ENCODE assay signal across 10 cellular contexts in the genomic region with DNA sequence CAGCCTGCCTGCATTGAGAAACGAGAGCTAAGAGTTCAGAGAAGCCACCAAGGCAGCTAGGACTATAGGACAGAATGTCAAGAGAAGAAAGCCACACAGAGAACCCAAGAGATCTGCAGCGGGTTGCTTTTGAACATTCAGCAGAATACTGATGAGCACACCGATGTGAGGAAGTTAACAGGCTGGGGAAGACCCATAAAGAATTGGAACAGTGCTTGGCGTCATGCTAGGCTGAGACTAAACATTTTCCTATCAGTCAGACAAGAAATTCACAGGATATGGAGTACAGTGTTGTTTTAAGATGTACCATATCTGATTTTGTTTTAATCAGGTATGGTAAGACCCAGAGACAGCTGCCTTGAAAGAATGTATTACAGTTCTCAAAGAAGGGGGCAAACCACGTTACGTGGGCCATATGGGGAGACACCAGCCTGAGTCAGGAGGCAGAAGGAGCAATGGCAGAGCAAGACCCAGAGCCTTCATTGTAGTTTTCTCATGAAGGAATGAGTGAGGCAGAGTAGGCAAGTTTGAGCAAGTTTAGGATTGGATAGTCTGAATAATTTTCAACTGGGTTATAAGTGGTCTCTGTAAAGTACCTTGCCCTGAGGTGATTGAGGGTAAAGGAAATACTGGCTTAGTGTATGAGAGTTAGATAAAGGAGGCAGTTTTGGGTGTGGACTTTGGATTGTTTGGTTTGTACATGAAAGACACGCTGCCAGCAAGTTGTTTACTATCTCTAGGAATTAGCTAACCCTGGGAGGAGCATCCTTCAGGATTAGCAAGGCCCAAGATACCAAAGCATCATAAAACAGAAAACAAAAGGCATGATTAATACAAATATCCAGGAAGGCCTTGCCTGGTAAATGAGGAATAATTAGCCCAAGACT. TPM values are rescaled to one million over a fixed set of nuclear protein-coding genes. Genes with fewer than 3 reads are reported as not detected.
DNase-seq lines count a peak whose midpoint lies in the region; ATAC-seq and TF ChIP-seq lines count a peak whose summit lies in the region.
"Had no signal": no experiment of that assay in that cellular context is flagged by ENCODE, and none has a peak within 500 bp of the region (broad histone marks: within the 10 kb centered on the region; RNA-seq: fewer than 3 reads in every experiment).

No MANE protein-coding gene starts in this region.

- no peaks in the 10 kb centered on the region for H3K23me2 ChIP-seq in H9 (ENCODE audit: insufficient read length, low read depth, low read length, poor library complexity, severe bottlenecking)

- H3K18ac ChIP-seq in H9 (ENCODE audit: insufficient read length, low read depth, low read length): no peak overlapping the region

- H2BK120ac ChIP-seq in H9 (ENCODE audit: low read depth, low read length, poor library complexity, severe bottlenecking): no peak overlapping the region

- H3K27me3 ChIP-seq in H9 (ENCODE audit: insufficient read depth, low read length): no peaks in the 10 kb centered on the region
- H3K27me3 ChIP-seq in stomach: no peaks in the 10 kb centered on the region
- H3K27me3 ChIP-seq in adrenal gland: no peaks in the 10 kb centered on the region

- H2AK5ac ChIP-seq in H9 (ENCODE audit: insufficient read length, low read length): no peak overlapping the region

- no peak overlapping the region for H2BK5ac ChIP-seq in H9 (ENCODE audit: insufficient read length, low read length)

- no peaks in the 10 kb centered on the region for H4K20me1 ChIP-seq in H9 (ENCODE audit: control insufficient read depth, insufficient read depth, insufficient read length)

- H3K27ac Mint-ChIP-seq in H9: peak overlapping the region; percentile 3 to 46 (median 42); a peak in 3 of 7 replicates
- H3K27ac Mint-ChIP-seq in T-cell: peak overlapping the region; percentile 57 to 62

- no peak overlapping the region for H4K91ac ChIP-seq in H9 (ENCODE audit: insufficient read length, low read depth, low read length)

- intact Hi-C loops in left colon (cut with DNase I, micrococcal nuclease): no loop called here
- intact Hi-C loops in stomach (cut with DNase I; ENCODE audit: low total_unique reads): no loop called here
- intact Hi-C loops in adrenal gland (cut with DNase I): no loop called here

- peaks cover 12 to 25% (median 20%) of the 10 kb centered on the region in 3 experiments; a peak in 6 of 7 replicates for H3K36me3 Mint-ChIP-seq in H9 (ENCODE audit: insufficient read depth in 1 of 3, low read depth in 3 of 3)
- H3K36me3 Mint-ChIP-seq in T-cell: peaks cover 18% of the 10 kb centered on the region

- H3K27ac ChIP-seq in H9 (ENCODE audit: insufficient read length, low read depth, low read length) (no peak overlapping the region), stomach (peak overlapping the region in 4 of 5 donors; percentile 9 to 64 (median 22)), adrenal gland (peak overlapping the region in 1 of 5 donors; percentile 5)

- H3K9me3 ChIP-seq in H9 (ENCODE audit: control insufficient read depth, low read depth, low read length) (no peaks in the 10 kb centered on the region), stomach (no peaks in the 10 kb centered on the region), adrenal gland (replicated peaks in 1 of 3) (no peaks in the 10 kb centered on the region)

- POLR2A ChIA-PET in T-cell (lab: Charles Lee): no interaction called here

- CTCF ChIA-PET in T-cell (lab: Charles Lee): no interaction called here

- H3K23ac ChIP-seq in H9 (ENCODE audit: insufficient read length, low read depth, low read length): no peak overlapping the region

- TF ChIP-seq EP300 in stomach (IDR thresholded peaks at IDR 0.05): no peak

- no peak overlapping the region for H3K56ac ChIP-seq in H9 (ENCODE audit: insufficient read length, low read depth, low read length)

- H3K4me3 Mint-ChIP-seq in H9: no peak overlapping the region
- H3K4me3 Mint-ChIP-seq in T-cell: no peak overlapping the region

- H3K14ac ChIP-seq in H9 (ENCODE audit: insufficient read depth, low read length): no peak overlapping the region

- H2BK20ac ChIP-seq in H9 (ENCODE audit: low read depth, low read length, poor library complexity, severe bottlenecking): no peak overlapping the region

- DNase-seq in H9 (no peak), T-cell (no peak), left colon (no peak), stomach (no peak), adrenal gland (no peak)
- no peak for DNase-seq in NK-92 treated with Interleukin-12 subunit alpha and Interleukin-12 subunit beta, amount 100 ng/mL, for 24 hours (lab: John Stamatoyannopoulos, UW)
- DNase-seq: activated naive CD4-positive, alpha-beta T cell treated with Interleukin-2 at 50 U/mL for 16 hours; GDM1; NCI-H2029 treated with DMSO at 0.1 percent for 48 hours had no signal

- no peak overlapping the region for H2AFZ ChIP-seq in H9 (ENCODE audit: low read length)

- H3K79me1 ChIP-seq in H9 (ENCODE audit: insufficient read depth, low read depth, low read length, poor library complexity, severe bottlenecking): no peaks in the 10 kb centered on the region

- no peak overlapping the region for H4K8ac ChIP-seq in H9 (replicated peaks; ENCODE audit: insufficient read length, low read depth, low read length)

- H3K4me2 ChIP-seq in H9 (ENCODE audit: insufficient read depth, insufficient read length, low read length): no peak overlapping the region

- no peak for ATAC-seq in T-cell (replicated peaks in 1 of 4)
- ATAC-seq in left colon: peak; percentile 82
- ATAC-seq in GM21381 (IDR thresholded peaks at IDR 0.05; ENCODE audit: unreplicated experiment): no peak

- no peaks in the 10 kb centered on the region; the same call in 1 of the 2 replicates for H3K27me3 Mint-ChIP-seq in H9 (ENCODE audit: low read depth)
- no peaks in the 10 kb centered on the region for H3K27me3 Mint-ChIP-seq in T-cell

- H3K36me3 ChIP-seq in stomach (peaks cover 7 to 39% (median 36%) of the 10 kb centered on the region in 4 donors), adrenal gland (replicated peaks in 1 of 2) (peaks cover 0 to 7% of the 10 kb centered on the region in 2 donors)

- TF ChIP-seq CTCF in H9 (conservative IDR thresholded peaks at IDR 0.05): no peak
- no peak for TF ChIP-seq CTCF in stomach (IDR thresholded peaks at IDR 0.05)
- TF ChIP-seq CTCF in adrenal gland (IDR thresholded peaks at IDR 0.05): no peak

- TF ChIP-seq POLR2A in stomach (IDR thresholded peaks at IDR 0.05) (no peak), adrenal gland (IDR thresholded peaks at IDR 0.05) (no peak)

- WGBS in H9 (ENCODE audit: extremely low coverage, insufficient read length, low lambda C conversion rate): no CpG with 5 or more reads among the region's 7 CpGs
- 54 to 68% (median 57%) methylated on average over 7 of the region's 7 CpGs for WGBS in stomach, 5 donors
- WGBS in adrenal gland, 4 donors: 84 to 91% (median 87%) methylated on average over 7 of the region's 7 CpGs

- H2BK12ac ChIP-seq in H9 (ENCODE audit: insufficient read length, low read depth, low read length): no peak overlapping the region

- H2BK15ac ChIP-seq in H9 (ENCODE audit: low read depth, low read length): no peak overlapping the region

- H3K4me1 ChIP-seq in H9 (ENCODE audit: insufficient read depth, low read length) (no peaks in the 10 kb centered on the region), stomach (peaks cover 5 to 47% (median 24%) of the 10 kb centered on the region in 4 donors), adrenal gland (replicated peaks in 1 of 2) (no peaks in the 10 kb centered on the region)

- H3K4me3 ChIP-seq in stomach: no peak overlapping the region
- H3K4me3 ChIP-seq in adrenal gland: no peak overlapping the region

- no peaks in the 10 kb centered on the region for H3K4me1 Mint-ChIP-seq in H9
- peaks cover 0 to 10% (median 0%) of the 10 kb centered on the region in 3 donors for H3K4me1 Mint-ChIP-seq in T-cell

- H3K79me2 ChIP-seq in H9 (ENCODE audit: insufficient read depth, low read length): no peaks in the 10 kb centered on the region

- H3K4ac ChIP-seq in H9 (ENCODE audit: low read depth, low read length): no peak overlapping the region

- no peak overlapping the region for H3K9ac ChIP-seq in H9 (ENCODE audit: extremely low read depth, insufficient read length, low read length)

- no peak overlapping the region for H3T11ph ChIP-seq in H9 (ENCODE audit: low read length)

- no peak overlapping the region for H4K5ac ChIP-seq in H9 (ENCODE audit: insufficient read length, low read depth, low read length)

- H3K9me3 Mint-ChIP-seq in H9: no peaks in the 10 kb centered on the region
- no peaks in the 10 kb centered on the region for H3K9me3 Mint-ChIP-seq in T-cell

RNA-seq across cellular contexts. Expression of a gene that starts 14.3 kb away (rescaled TPM):
- total RNA-seq in H9 (2021) (16.4 and 18.1 TPM in 2 replicates), T-cell (under 1 TPM in 3 of 5 donors, not detected in 2; 0.47 to 0.72 (median 0.54) TPM), left colon (10 to 100 TPM in 1 of 2 donors, 1 to 10 TPM in 1; 9.5 to 15.2 TPM), stomach (10 to 100 TPM in 4 of 5 donors, 1 to 10 TPM in 1; 7.2 to 31.7 (median 24.8) TPM), adrenal gland (10 to 100 TPM in 1 of 8 donors, 1 to 10 TPM in 7; 2.2 to 10.8 (median 4.7) TPM)
- polyA plus RNA-seq in stomach (10 to 100 TPM in 2 of 3 donors, 1 to 10 TPM in 1; 8.6 to 28.5 (median 26.1) TPM), adrenal gland (10 to 100 TPM in 2 of 3 donors, 1 to 10 TPM in 1; 1.5 to 48.3 (median 20.4) TPM)

RNA-seq across cellular contexts. Expression of a gene that starts 22.8 kb away (rescaled TPM):
- total RNA-seq in H9 (2021) (205 and 212 TPM in 2 replicates), T-cell (10 to 100 TPM; 36.5 to 80.2 (median 68.7) TPM), left colon (10 to 100 TPM; 60.3 to 70.8 TPM), stomach (100 to 1,000 TPM in 4 of 5 donors, 10 to 100 TPM in 1; 75.6 to 153 (median 121) TPM), adrenal gland (100 to 1,000 TPM in 2 of 8 donors, 10 to 100 TPM in 6; 66.4 to 162 (median 78.2) TPM)
- polyA plus RNA-seq in stomach (100 to 1,000 TPM; 101 to 144 (median 109) TPM), adrenal gland (100 to 1,000 TPM in 2 of 3 donors, 10 to 100 TPM in 1; 55.7 to 223 (median 126) TPM)

RNA-seq across cellular contexts. Expression of a gene that starts 23.7 kb away (rescaled TPM):
- total RNA-seq in H9 (2021): 87.4 and 99.8 TPM in 2 replicates
- 10 to 100 TPM; 51.2 to 81.8 (median 73.0) TPM for total RNA-seq in T-cell
- 100 to 1,000 TPM; 219 to 241 TPM for total RNA-seq in left colon
- 100 to 1,000 TPM; 120 to 196 (median 171) TPM for total RNA-seq in stomach
- 100 to 1,000 TPM in 2 of 3 donors, 10 to 100 TPM in 1; 87.4 to 165 (median 110) TPM for polyA plus RNA-seq in stomach
- 100 to 1,000 TPM in 6 of 8 donors, 10 to 100 TPM in 2; 91.2 to 162 (median 121) TPM for total RNA-seq in adrenal gland
- 100 to 1,000 TPM in 2 of 3 donors, 10 to 100 TPM in 1; 75.4 to 123 (median 107) TPM for polyA plus RNA-seq in adrenal gland

RNA-seq across cellular contexts. Expression of a gene that starts 24.4 kb away (rescaled TPM):
- total RNA-seq in H9 (2021) (19.5 and 20.5 TPM in 2 replicates), T-cell (10 to 100 TPM; 11.8 to 30.6 (median 19.8) TPM), left colon (100 to 1,000 TPM in 1 of 2 donors, 1 to 10 TPM in 1; 9.6 to 195 TPM), stomach (10 to 100 TPM in 3 of 5 donors, 1 to 10 TPM in 2; 5.3 to 24.3 (median 17.4) TPM), adrenal gland (10 to 100 TPM in 1 of 8 donors, 1 to 10 TPM in 7; 1.9 to 59.8 (median 4.0) TPM)
- polyA plus RNA-seq in stomach (10 to 100 TPM; 21.5 to 87.1 (median 26.6) TPM), adrenal gland (10 to 100 TPM in 1 of 3 donors, 1 to 10 TPM in 1, under 1 TPM in 1; 0.97 to 13.3 (median 9.8) TPM)
